Comparison of ENCODE assay signal across 1 cellular context in the genomic region with DNA sequence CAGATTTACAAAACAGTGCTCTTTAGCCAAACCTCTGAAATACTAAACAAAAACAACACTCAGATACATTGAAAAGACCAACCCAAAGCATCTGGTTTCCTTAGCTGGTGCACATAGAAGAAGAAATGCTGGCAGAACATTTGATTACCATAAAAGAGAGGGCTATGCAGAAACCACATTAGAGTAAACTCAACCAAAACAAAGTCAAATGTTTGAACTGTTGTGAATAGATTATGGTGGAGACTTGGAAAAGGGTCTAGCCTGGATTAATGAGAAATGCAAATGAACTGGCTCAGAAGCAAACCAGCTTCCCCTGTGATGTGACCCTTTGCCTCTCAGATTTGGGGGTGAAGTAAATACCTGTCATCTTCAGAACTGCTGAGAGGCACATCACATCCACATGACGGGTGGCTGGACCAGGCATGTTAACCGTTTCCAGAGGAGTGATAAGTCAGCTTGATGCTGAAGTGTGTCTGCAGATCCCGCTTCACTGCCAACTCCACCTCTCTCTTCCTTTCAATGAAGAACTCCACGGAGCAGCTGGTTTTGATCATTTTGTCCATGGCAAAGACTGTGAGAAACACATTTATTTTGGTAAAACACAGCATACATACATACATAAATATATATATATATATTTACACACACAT.
TF ChIP-seq lines count a peak whose summit lies in the region.

No MANE protein-coding gene starts in this region.

TF ChIP-seq in GM23338, 12 proteins besides CTCF, POLR2A, EP300 and RAD21 (continued from another document):
- TF ChIP-seq, protein P1, sequence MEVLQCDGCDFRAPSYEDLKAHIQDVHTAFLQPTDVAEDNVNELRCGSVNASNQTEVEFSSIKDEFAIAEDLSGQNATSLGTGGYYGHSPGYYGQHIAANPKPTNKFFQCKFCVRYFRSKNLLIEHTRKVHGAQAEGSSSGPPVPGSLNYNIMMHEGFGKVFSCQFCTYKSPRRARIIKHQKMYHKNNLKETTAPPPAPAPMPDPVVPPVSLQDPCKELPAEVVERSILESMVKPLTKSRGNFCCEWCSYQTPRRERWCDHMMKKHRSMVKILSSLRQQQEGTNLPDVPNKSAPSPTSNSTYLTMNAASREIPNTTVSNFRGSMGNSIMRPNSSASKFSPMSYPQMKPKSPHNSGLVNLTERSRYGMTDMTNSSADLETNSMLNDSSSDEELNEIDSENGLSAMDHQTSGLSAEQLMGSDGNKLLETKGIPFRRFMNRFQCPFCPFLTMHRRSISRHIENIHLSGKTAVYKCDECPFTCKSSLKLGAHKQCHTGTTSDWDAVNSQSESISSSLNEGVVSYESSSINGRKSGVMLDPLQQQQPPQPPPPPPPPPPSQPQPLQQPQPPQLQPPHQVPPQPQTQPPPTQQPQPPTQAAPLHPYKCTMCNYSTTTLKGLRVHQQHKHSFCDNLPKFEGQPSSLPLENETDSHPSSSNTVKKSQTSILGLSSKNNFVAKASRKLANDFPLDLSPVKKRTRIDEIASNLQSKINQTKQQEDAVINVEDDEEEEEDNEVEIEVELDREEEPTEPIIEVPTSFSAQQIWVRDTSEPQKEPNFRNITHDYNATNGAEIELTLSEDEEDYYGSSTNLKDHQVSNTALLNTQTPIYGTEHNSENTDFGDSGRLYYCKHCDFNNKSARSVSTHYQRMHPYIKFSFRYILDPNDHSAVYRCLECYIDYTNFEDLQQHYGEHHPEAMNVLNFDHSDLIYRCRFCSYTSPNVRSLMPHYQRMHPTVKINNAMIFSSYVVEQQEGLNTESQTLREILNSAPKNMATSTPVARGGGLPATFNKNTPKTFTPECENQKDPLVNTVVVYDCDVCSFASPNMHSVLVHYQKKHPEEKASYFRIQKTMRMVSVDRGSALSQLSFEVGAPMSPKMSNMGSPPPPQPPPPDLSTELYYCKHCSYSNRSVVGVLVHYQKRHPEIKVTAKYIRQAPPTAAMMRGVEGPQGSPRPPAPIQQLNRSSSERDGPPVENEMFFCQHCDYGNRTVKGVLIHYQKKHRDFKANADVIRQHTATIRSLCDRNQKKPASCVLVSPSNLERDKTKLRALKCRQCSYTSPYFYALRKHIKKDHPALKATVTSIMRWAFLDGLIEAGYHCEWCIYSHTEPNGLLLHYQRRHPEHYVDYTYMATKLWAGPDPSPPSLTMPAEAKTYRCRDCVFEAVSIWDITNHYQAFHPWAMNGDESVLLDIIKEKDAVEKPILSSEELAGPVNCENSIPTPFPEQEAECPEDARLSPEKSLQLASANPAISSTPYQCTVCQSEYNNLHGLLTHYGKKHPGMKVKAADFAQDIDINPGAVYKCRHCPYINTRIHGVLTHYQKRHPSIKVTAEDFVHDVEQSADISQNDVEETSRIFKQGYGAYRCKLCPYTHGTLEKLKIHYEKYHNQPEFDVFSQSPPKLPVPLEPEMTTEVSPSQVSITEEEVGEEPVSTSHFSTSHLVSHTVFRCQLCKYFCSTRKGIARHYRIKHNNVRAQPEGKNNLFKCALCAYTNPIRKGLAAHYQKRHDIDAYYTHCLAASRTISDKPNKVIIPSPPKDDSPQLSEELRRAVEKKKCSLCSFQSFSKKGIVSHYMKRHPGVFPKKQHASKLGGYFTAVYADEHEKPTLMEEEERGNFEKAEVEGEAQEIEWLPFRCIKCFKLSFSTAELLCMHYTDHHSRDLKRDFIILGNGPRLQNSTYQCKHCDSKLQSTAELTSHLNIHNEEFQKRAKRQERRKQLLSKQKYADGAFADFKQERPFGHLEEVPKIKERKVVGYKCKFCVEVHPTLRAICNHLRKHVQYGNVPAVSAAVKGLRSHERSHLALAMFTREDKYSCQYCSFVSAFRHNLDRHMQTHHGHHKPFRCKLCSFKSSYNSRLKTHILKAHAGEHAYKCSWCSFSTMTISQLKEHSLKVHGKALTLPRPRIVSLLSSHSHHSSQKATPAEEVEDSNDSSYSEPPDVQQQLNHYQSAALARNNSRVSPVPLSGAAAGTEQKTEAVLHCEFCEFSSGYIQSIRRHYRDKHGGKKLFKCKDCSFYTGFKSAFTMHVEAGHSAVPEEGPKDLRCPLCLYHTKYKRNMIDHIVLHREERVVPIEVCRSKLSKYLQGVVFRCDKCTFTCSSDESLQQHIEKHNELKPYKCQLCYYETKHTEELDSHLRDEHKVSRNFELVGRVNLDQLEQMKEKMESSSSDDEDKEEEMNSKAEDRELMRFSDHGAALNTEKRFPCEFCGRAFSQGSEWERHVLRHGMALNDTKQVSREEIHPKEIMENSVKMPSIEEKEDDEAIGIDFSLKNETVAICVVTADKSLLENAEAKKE (CRISPR knock-in tag; IDR thresholded peaks at IDR 0.05) = no peak
- TF ChIP-seq CREB1 (CRISPR knock-in tag; IDR thresholded peaks at IDR 0.05; ENCODE audit: low read depth) (no peak), NANOG (IDR thresholded peaks at IDR 0.05; ENCODE audit: borderline replicate concordance) (no peak), ZNF331 (CRISPR knock-in tag; IDR thresholded peaks at IDR 0.05; ENCODE audit: low read depth) (no peak), EZH2 (IDR thresholded peaks at IDR 0.05; ENCODE audit: low read depth, unreplicated experiment) (no peak), JUNB (IDR thresholded peaks at IDR 0.05; ENCODE audit: unreplicated experiment) (no peak), STAT1 (IDR thresholded peaks at IDR 0.05; ENCODE audit: unreplicated experiment) (no peak), POLR2AphosphoS5 (IDR thresholded peaks at IDR 0.05; ENCODE audit: low read depth) (no peak), ZNF114 (CRISPR knock-in tag; IDR thresholded peaks at IDR 0.05) (no peak)
- TF ChIP-seq, protein P2, sequence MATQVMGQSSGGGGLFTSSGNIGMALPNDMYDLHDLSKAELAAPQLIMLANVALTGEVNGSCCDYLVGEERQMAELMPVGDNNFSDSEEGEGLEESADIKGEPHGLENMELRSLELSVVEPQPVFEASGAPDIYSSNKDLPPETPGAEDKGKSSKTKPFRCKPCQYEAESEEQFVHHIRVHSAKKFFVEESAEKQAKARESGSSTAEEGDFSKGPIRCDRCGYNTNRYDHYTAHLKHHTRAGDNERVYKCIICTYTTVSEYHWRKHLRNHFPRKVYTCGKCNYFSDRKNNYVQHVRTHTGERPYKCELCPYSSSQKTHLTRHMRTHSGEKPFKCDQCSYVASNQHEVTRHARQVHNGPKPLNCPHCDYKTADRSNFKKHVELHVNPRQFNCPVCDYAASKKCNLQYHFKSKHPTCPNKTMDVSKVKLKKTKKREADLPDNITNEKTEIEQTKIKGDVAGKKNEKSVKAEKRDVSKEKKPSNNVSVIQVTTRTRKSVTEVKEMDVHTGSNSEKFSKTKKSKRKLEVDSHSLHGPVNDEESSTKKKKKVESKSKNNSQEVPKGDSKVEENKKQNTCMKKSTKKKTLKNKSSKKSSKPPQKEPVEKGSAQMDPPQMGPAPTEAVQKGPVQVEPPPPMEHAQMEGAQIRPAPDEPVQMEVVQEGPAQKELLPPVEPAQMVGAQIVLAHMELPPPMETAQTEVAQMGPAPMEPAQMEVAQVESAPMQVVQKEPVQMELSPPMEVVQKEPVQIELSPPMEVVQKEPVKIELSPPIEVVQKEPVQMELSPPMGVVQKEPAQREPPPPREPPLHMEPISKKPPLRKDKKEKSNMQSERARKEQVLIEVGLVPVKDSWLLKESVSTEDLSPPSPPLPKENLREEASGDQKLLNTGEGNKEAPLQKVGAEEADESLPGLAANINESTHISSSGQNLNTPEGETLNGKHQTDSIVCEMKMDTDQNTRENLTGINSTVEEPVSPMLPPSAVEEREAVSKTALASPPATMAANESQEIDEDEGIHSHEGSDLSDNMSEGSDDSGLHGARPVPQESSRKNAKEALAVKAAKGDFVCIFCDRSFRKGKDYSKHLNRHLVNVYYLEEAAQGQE (IDR thresholded peaks at IDR 0.05; ENCODE audit: unreplicated experiment) = no peak
- TF ChIP-seq, protein P3, sequence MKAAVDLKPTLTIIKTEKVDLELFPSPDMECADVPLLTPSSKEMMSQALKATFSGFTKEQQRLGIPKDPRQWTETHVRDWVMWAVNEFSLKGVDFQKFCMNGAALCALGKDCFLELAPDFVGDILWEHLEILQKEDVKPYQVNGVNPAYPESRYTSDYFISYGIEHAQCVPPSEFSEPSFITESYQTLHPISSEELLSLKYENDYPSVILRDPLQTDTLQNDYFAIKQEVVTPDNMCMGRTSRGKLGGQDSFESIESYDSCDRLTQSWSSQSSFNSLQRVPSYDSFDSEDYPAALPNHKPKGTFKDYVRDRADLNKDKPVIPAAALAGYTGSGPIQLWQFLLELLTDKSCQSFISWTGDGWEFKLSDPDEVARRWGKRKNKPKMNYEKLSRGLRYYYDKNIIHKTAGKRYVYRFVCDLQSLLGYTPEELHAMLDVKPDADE (IDR thresholded peaks at IDR 0.05) = no peak
